Comparison of ENCODE assay signal across 7 cellular contexts in genomic region chrY:7280385-7280740, GRCh38.
DNase-seq lines count a peak whose midpoint lies in the region; ATAC-seq, FAIRE-seq and TF ChIP-seq lines count a peak whose summit lies in the region.
"Not testable (repeated sequence)": the region's sequence is repeated elsewhere in the genome, so short reads cannot be mapped to it uniquely, and the experiment has no call there.

No MANE protein-coding gene starts in this region.

- intact Hi-C loops in OCI-LY7 (cut with micrococcal nuclease; ENCODE audit: unreplicated experiment); left ventricle myocardium superior (cut with micrococcal nuclease): not testable (repeated sequence)

- H3K4me1 ChIP-seq in OCI-LY7 (ENCODE audit: insufficient read depth, low read length, poor library complexity, severe bottlenecking): peaks cover 67% of the 10 kb centered on the region

- H3K27me3 ChIP-seq in bronchial epithelial cell (ENCODE audit: control insufficient read depth, insufficient read depth, low read length): not testable (repeated sequence)

- CTCF ChIA-PET in OCI-LY7 (lab: Charles Lee; ENCODE audit: unreplicated experiment); activated CD4-positive, alpha-beta T cell treated with anti-CD3 and anti-CD28 coated beads, Interleukin-2, amount 10 ng/mL, durations not matched to agents 7 days and 5 days (lab: Charles Lee): not testable (repeated sequence)

- not testable (repeated sequence) for BruUV-seq in OCI-LY7 (replicated peaks; lab: Mats Ljungman, UMichigan)

- not testable (repeated sequence) for DNase-seq in HFFc6; OCI-LY7 (ENCODE audit: low spot score); left ventricle myocardium superior; stimulated activated effector memory CD8-positive, alpha-beta T cell treated with anti-CD3 and anti-CD28 coated beads, Interleukin-12 subunit alpha, Interleukin-12 subunit beta, amount 100 ng/mL, for 72 hours (ENCODE audit: low spot score in 2 of 2)
- peak; percentile 26 for DNase-seq in activated CD4-positive, alpha-beta T cell treated with anti-CD3 and anti-CD28 coated beads, Interleukin-2, amount 10 ng/mL, durations not matched to agents 7 days and 5 days
- DNase-seq in activated effector memory CD4-positive, alpha-beta T cell treated with anti-CD3 and anti-CD28 coated beads, Interleukin-2, amount 50 U/mL, for 16 hours: peak; percentile 62
- DNase-seq in bronchial epithelial cell (ENCODE audit: low read depth): peak; percentile 72

- H3K4me2 ChIP-seq in OCI-LY7 (ENCODE audit: low read length): peak overlapping the region; percentile 60; the same call in 1 of the 2 replicates

- H3K27me3 Mint-ChIP-seq in HFFc6 (ENCODE audit: insufficient read depth); activated CD4-positive, alpha-beta T cell treated with anti-CD3 and anti-CD28 coated beads, Interleukin-2, amount 10 ng/mL, durations not matched to agents 7 days and 5 days: not testable (repeated sequence)

- not testable (repeated sequence) for H3K9me2 ChIP-seq in OCI-LY7 (ENCODE audit: insufficient read depth, low read length)

- H3K9me3 Mint-ChIP-seq in HFFc6; activated CD4-positive, alpha-beta T cell treated with anti-CD3 and anti-CD28 coated beads, Interleukin-2, amount 10 ng/mL, durations not matched to agents 7 days and 5 days; stimulated activated effector memory CD8-positive, alpha-beta T cell treated with anti-CD3 and anti-CD28 coated beads, Interleukin-12 subunit alpha, Interleukin-12 subunit beta, amount 100 ng/mL, for 72 hours: not testable (repeated sequence)

- not testable (repeated sequence) for H4K20me1 ChIP-seq in OCI-LY7 (ENCODE audit: insufficient read depth, low read length)

- peaks cover 99% of the 10 kb centered on the region for H3K79me2 ChIP-seq in OCI-LY7 (ENCODE audit: insufficient read depth, low read depth, low read length)

- POLR2A ChIA-PET in OCI-LY7 (lab: Charles Lee); activated CD4-positive, alpha-beta T cell treated with anti-CD3 and anti-CD28 coated beads, Interleukin-2, amount 10 ng/mL, durations not matched to agents 7 days and 5 days (lab: Charles Lee): not testable (repeated sequence)

- not testable (repeated sequence) for H3K9me3 ChIP-seq in OCI-LY7 (ENCODE audit: low read length)

- H3K27ac Mint-ChIP-seq in HFFc6: peak overlapping the region; percentile 75; the same call in 1 of the 2 replicates
- H3K27ac Mint-ChIP-seq in activated CD4-positive, alpha-beta T cell treated with anti-CD3 and anti-CD28 coated beads, Interleukin-2, amount 10 ng/mL, durations not matched to agents 7 days and 5 days: peak overlapping the region; percentile 87
- H3K27ac Mint-ChIP-seq in stimulated activated effector memory CD8-positive, alpha-beta T cell treated with anti-CD3 and anti-CD28 coated beads, Interleukin-12 subunit alpha, Interleukin-12 subunit beta, amount 100 ng/mL, for 72 hours: peak overlapping the region; percentile 92

- not testable (repeated sequence) for H3K4me3 Mint-ChIP-seq in HFFc6
- peak overlapping the region; percentile 72 for H3K4me3 Mint-ChIP-seq in activated CD4-positive, alpha-beta T cell treated with anti-CD3 and anti-CD28 coated beads, Interleukin-2, amount 10 ng/mL, durations not matched to agents 7 days and 5 days
- H3K4me3 Mint-ChIP-seq in stimulated activated effector memory CD8-positive, alpha-beta T cell treated with anti-CD3 and anti-CD28 coated beads, Interleukin-12 subunit alpha, Interleukin-12 subunit beta, amount 100 ng/mL, for 72 hours: peak overlapping the region; percentile 88

- H3K4me1 Mint-ChIP-seq in HFFc6 (ENCODE audit: low read depth): peaks cover 35% of the 10 kb centered on the region
- peaks cover 64% of the 10 kb centered on the region for H3K4me1 Mint-ChIP-seq in activated CD4-positive, alpha-beta T cell treated with anti-CD3 and anti-CD28 coated beads, Interleukin-2, amount 10 ng/mL, durations not matched to agents 7 days and 5 days
- peaks cover 40% of the 10 kb centered on the region for H3K4me1 Mint-ChIP-seq in stimulated activated effector memory CD8-positive, alpha-beta T cell treated with anti-CD3 and anti-CD28 coated beads, Interleukin-12 subunit alpha, Interleukin-12 subunit beta, amount 100 ng/mL, for 72 hours

- not testable (repeated sequence) for H3K36me3 Mint-ChIP-seq in HFFc6 (ENCODE audit: low read depth)
- H3K36me3 Mint-ChIP-seq in activated CD4-positive, alpha-beta T cell treated with anti-CD3 and anti-CD28 coated beads, Interleukin-2, amount 10 ng/mL, durations not matched to agents 7 days and 5 days (ENCODE audit: low read depth): peaks cover 51% of the 10 kb centered on the region
- H3K36me3 Mint-ChIP-seq in stimulated activated effector memory CD8-positive, alpha-beta T cell treated with anti-CD3 and anti-CD28 coated beads, Interleukin-12 subunit alpha, Interleukin-12 subunit beta, amount 100 ng/mL, for 72 hours: peaks cover 84% of the 10 kb centered on the region

- H3K36me3 ChIP-seq in OCI-LY7 (ENCODE audit: insufficient read depth, low read length): peaks cover 28% of the 10 kb centered on the region
- not testable (repeated sequence) for H3K36me3 ChIP-seq in bronchial epithelial cell (ENCODE audit: control insufficient read depth, insufficient read depth, low read length)

- peak; percentile 42 for ATAC-seq in left ventricle myocardium superior
- peak; percentile 90 for ATAC-seq in stimulated activated effector memory CD8-positive, alpha-beta T cell treated with anti-CD3 and anti-CD28 coated beads, Interleukin-12 subunit alpha, Interleukin-12 subunit beta, amount 100 ng/mL, for 72 hours

- H2AFZ ChIP-seq in OCI-LY7 (ENCODE audit: low read length): not testable (repeated sequence)

- TF ChIP-seq CTCF in HFFc6 (IDR thresholded peaks at IDR 0.05); OCI-LY7 (conservative IDR thresholded peaks at IDR 0.05; ENCODE audit: low read length); bronchial epithelial cell (IDR thresholded peaks at IDR 0.05; ENCODE audit: insufficient read depth, low read length, severe bottlenecking): not testable (repeated sequence)

- H3K27ac ChIP-seq in OCI-LY7 (ENCODE audit: low read depth, low read length, poor library complexity, severe bottlenecking): not testable (repeated sequence)

- H3K4me3 ChIP-seq in OCI-LY7 (ENCODE audit: low read depth, low read length, poor library complexity, severe bottlenecking): peak overlapping the region; percentile 46
- not testable (repeated sequence) for H3K4me3 ChIP-seq in bronchial epithelial cell (ENCODE audit: low read depth, low read length)

- FAIRE-seq in bronchial epithelial cell (lab: Jason Lieb, UNC): not testable (repeated sequence)
